In genomic region chr21:33019516-33019884, GRCh38 we compare ENCODE assay signal across 16 cellular contexts. TPM values are rescaled to one million over a fixed set of nuclear protein-coding genes. Genes with fewer than 3 reads are reported as not detected.
DNase-seq lines count a peak whose midpoint lies in the region; FAIRE-seq and TF ChIP-seq lines count a peak whose summit lies in the region.
"Had no signal": no experiment of that assay in that cellular context is flagged by ENCODE, and none has a peak within 500 bp of the region (broad histone marks: within the 10 kb centered on the region; RNA-seq: fewer than 3 reads in every experiment).

No MANE protein-coding gene starts in this region.

- FAIRE-seq in frontal cortex (lab: Jason Lieb, UNC), result no peak

- H4K91ac ChIP-seq in H9 (ENCODE audit: insufficient read length, low read depth, low read length), result no peak overlapping the region

- H4K8ac ChIP-seq in H9 (replicated peaks; ENCODE audit: insufficient read length, low read depth, low read length), result no peak overlapping the region

- H3K9me3 Mint-ChIP-seq in T-helper 2 cell treated with Interferon-gamma antibody and Interleukin-4, amounts not matched to agents 5 μg/mL and 100 μg/mL, for 36 hours, result no peaks in the 10 kb centered on the region
- H3K9me3 Mint-ChIP-seq in H9, result peaks cover 2 to 5% of the 10 kb centered on the region in 2 experiments; a peak in 3 of 5 replicates
- no peaks in the 10 kb centered on the region for H3K9me3 Mint-ChIP-seq in endodermal cell
- H3K9me3 Mint-ChIP-seq in neural progenitor cell, result peaks cover 16% of the 10 kb centered on the region

- no peaks in the 10 kb centered on the region for H3K36me3 Mint-ChIP-seq in T-helper 2 cell treated with Interferon-gamma antibody and Interleukin-4, amounts not matched to agents 5 μg/mL and 100 μg/mL, for 36 hours (ENCODE audit: low read depth)
- H3K36me3 Mint-ChIP-seq in H9 (ENCODE audit: insufficient read depth in 1 of 3, low read depth in 3 of 3) (no peaks in the 10 kb centered on the region; a peak in 2 of 7 replicates), endodermal cell (ENCODE audit: low read depth) (no peaks in the 10 kb centered on the region), neural progenitor cell (peaks cover 4% of the 10 kb centered on the region)

- H3K4me3 ChIP-seq in endodermal cell (ENCODE audit: low read length), result peak overlapping the region; percentile 68
- peak overlapping the region; percentile 53 for H3K4me3 ChIP-seq in neural progenitor cell

- H4K5ac ChIP-seq in H9 (ENCODE audit: insufficient read length, low read depth, low read length), result no peak overlapping the region

- H3K27ac ChIP-seq in H9 (ENCODE audit: insufficient read length, low read depth, low read length), result no peak overlapping the region
- H3K27ac ChIP-seq in endodermal cell (ENCODE audit: low read depth, low read length), result no peak overlapping the region
- H3K27ac ChIP-seq in neural progenitor cell, result no peak overlapping the region
- H3K27ac ChIP-seq: 22Rv1, HL-60 had no signal

- H4K20me1 ChIP-seq in H9 (ENCODE audit: control insufficient read depth, insufficient read depth, insufficient read length), result no peaks in the 10 kb centered on the region
- H4K20me1 ChIP-seq in neural progenitor cell (ENCODE audit: low read depth), result peaks cover 71% of the 10 kb centered on the region

- H3K56ac ChIP-seq in H9 (ENCODE audit: insufficient read length, low read depth, low read length), result no peak overlapping the region

- peak overlapping the region; percentile 39 for H3K4me3 Mint-ChIP-seq in T-helper 2 cell treated with Interferon-gamma antibody and Interleukin-4, amounts not matched to agents 5 μg/mL and 100 μg/mL, for 36 hours
- H3K4me3 Mint-ChIP-seq in H9 (peak overlapping the region; percentile 47 to 74), endodermal cell (peak overlapping the region; percentile 44), neural progenitor cell (peak overlapping the region; percentile 64)
- H3K4me3 Mint-ChIP-seq: activated CD4-positive, alpha-beta T cell treated with anti-CD3 and anti-CD28 coated beads, Interleukin-2, amount 10 ng/mL, durations not matched to agents 24 days and 14 days had no signal

- H3K79me1 ChIP-seq in H9 (ENCODE audit: insufficient read depth, low read depth, low read length, poor library complexity, severe bottlenecking), result no peaks in the 10 kb centered on the region

- H2BK12ac ChIP-seq in H9 (ENCODE audit: insufficient read length, low read depth, low read length), result no peak overlapping the region

- no CpG with 5 or more reads among the region's 17 CpGs for WGBS in H9 (ENCODE audit: extremely low coverage, insufficient read length, low lambda C conversion rate)
- WGBS in endodermal cell (ENCODE audit: insufficient coverage in 1 of 2, insufficient read length in 1 of 2), 2 experiments, result 0 to 23% methylated on average over 8 to 17 of the region's 17 CpGs

- H3K27me3 Mint-ChIP-seq in T-helper 2 cell treated with Interferon-gamma antibody and Interleukin-4, amounts not matched to agents 5 μg/mL and 100 μg/mL, for 36 hours (ENCODE audit: low read depth), result peaks cover 92% of the 10 kb centered on the region
- H3K27me3 Mint-ChIP-seq in H9 (ENCODE audit: low read depth) (peaks cover 100% of the 10 kb centered on the region), endodermal cell (ENCODE audit: insufficient read depth) (peaks cover 99% of the 10 kb centered on the region), neural progenitor cell (ENCODE audit: insufficient read depth, low read depth) (peaks cover 65% of the 10 kb centered on the region)

- H2AFZ ChIP-seq in H9 (ENCODE audit: low read length) (no peak overlapping the region), neural progenitor cell (replicated peaks) (peak overlapping the region; percentile 55)

- peaks cover 8% of the 10 kb centered on the region for H3K23me2 ChIP-seq in H9 (ENCODE audit: insufficient read length, low read depth, low read length, poor library complexity, severe bottlenecking)

- H3K27ac Mint-ChIP-seq in T-helper 2 cell treated with Interferon-gamma antibody and Interleukin-4, amounts not matched to agents 5 μg/mL and 100 μg/mL, for 36 hours, result no peak overlapping the region
- H3K27ac Mint-ChIP-seq in H9, result no peak overlapping the region
- H3K27ac Mint-ChIP-seq in endodermal cell, result no peak overlapping the region
- H3K27ac Mint-ChIP-seq in neural progenitor cell, result no peak overlapping the region
- H3K27ac Mint-ChIP-seq: activated CD4-positive, alpha-beta T cell treated with anti-CD3 and anti-CD28 coated beads, Interleukin-2, amount 10 ng/mL, durations not matched to agents 24 days and 14 days had no signal

- H3K23ac ChIP-seq in H9 (ENCODE audit: insufficient read length, low read depth, low read length), result no peak overlapping the region

- peaks cover 14% of the 10 kb centered on the region for H3K4me1 Mint-ChIP-seq in T-helper 2 cell treated with Interferon-gamma antibody and Interleukin-4, amounts not matched to agents 5 μg/mL and 100 μg/mL, for 36 hours (ENCODE audit: low read depth)
- H3K4me1 Mint-ChIP-seq in H9 (peaks cover 18 to 38% of the 10 kb centered on the region in 2 experiments), endodermal cell (peaks cover 13% of the 10 kb centered on the region), neural progenitor cell (peaks cover 30% of the 10 kb centered on the region)

- H3K4me2 ChIP-seq in H9 (ENCODE audit: insufficient read depth, insufficient read length, low read length) (peak overlapping the region; percentile 47), neural progenitor cell (peak overlapping the region; percentile 88)

- no peak overlapping the region for H3K18ac ChIP-seq in H9 (ENCODE audit: insufficient read length, low read depth, low read length)

- H2BK5ac ChIP-seq in H9 (ENCODE audit: insufficient read length, low read length), result no peak overlapping the region

- no peak overlapping the region for H2BK15ac ChIP-seq in H9 (ENCODE audit: low read depth, low read length)

- H3K27me3 ChIP-seq in H9 (ENCODE audit: insufficient read depth, low read length) (peaks cover 63% of the 10 kb centered on the region), endodermal cell (ENCODE audit: control insufficient read depth, insufficient read depth, low read length, poor library complexity, severe bottlenecking) (peaks cover 100% of the 10 kb centered on the region), neural progenitor cell (peaks cover 100% of the 10 kb centered on the region)

- H3K36me3 ChIP-seq in endodermal cell (ENCODE audit: control insufficient read depth, insufficient read depth, low read length), result no peaks in the 10 kb centered on the region
- H3K36me3 ChIP-seq in neural progenitor cell, result no peaks in the 10 kb centered on the region

- H3K4ac ChIP-seq in H9 (ENCODE audit: low read depth, low read length), result no peak overlapping the region

- H3F3A ChIP-seq in neural progenitor cell (ENCODE audit: low read depth), result peaks cover 21% of the 10 kb centered on the region

- DNase-seq in T-helper 2 cell treated with Interferon-gamma antibody and Interleukin-4, amounts not matched to agents 5 μg/mL and 100 μg/mL, for 36 hours (ENCODE audit: low spot score), result no peak
- DNase-seq in T-helper 2 cell (no peak), H9 (no peak), endodermal cell (no peak), neural progenitor cell (ENCODE audit: low spot score) (no peak), DMS79 (lab: John Stamatoyannopoulos, UW) (no peak), amygdala (lab: John Stamatoyannopoulos, UW) (no peak), frontal cortex (ENCODE audit: low spot score in 2 of 2) (no peak)
- DNase-seq: effector CD8-positive, alpha-beta T cell; MV-4-11; NCI-H226; OCI-M1 had no signal

- no peaks in the 10 kb centered on the region for H3K4me1 ChIP-seq in H9 (ENCODE audit: insufficient read depth, low read length)
- peaks cover 5% of the 10 kb centered on the region for H3K4me1 ChIP-seq in endodermal cell (ENCODE audit: control insufficient read depth, insufficient read depth, low read length)
- H3K4me1 ChIP-seq in neural progenitor cell, result peaks cover 31% of the 10 kb centered on the region

- H2AK5ac ChIP-seq in H9 (ENCODE audit: insufficient read length, low read length), result no peak overlapping the region

- H3K79me2 ChIP-seq in H9 (ENCODE audit: insufficient read depth, low read length), result no peaks in the 10 kb centered on the region
- no peaks in the 10 kb centered on the region for H3K79me2 ChIP-seq in neural progenitor cell (ENCODE audit: low read depth)

- H3K9me3 ChIP-seq in H9 (ENCODE audit: control insufficient read depth, low read depth, low read length) (no peaks in the 10 kb centered on the region), endodermal cell (ENCODE audit: control insufficient read depth, low read length) (no peaks in the 10 kb centered on the region), neural progenitor cell (ENCODE audit: low read depth) (no peaks in the 10 kb centered on the region)

- no peak overlapping the region for H2BK20ac ChIP-seq in H9 (ENCODE audit: low read depth, low read length, poor library complexity, severe bottlenecking)

- H2BK120ac ChIP-seq in H9 (ENCODE audit: low read depth, low read length, poor library complexity, severe bottlenecking), result no peak overlapping the region

- no peak overlapping the region for H3T11ph ChIP-seq in H9 (ENCODE audit: low read length)

- no peak overlapping the region for H3K9ac ChIP-seq in H9 (ENCODE audit: extremely low read depth, insufficient read length, low read length)
- no peak overlapping the region for H3K9ac ChIP-seq in endodermal cell (ENCODE audit: extremely low read depth, low read length, poor library complexity, severe bottlenecking)
- no peak overlapping the region for H3K9ac ChIP-seq in neural progenitor cell

- TF ChIP-seq CTCF in H9 (conservative IDR thresholded peaks at IDR 0.05), result no peak
- TF ChIP-seq CTCF in endodermal cell (conservative IDR thresholded peaks at IDR 0.05), result no peak
- no peak for TF ChIP-seq CTCF in neural progenitor cell (IDR thresholded peaks at IDR 0.05)

- H3K14ac ChIP-seq in H9 (ENCODE audit: insufficient read depth, low read length), result no peak overlapping the region

RNA-seq across cellular contexts. Expression of gene OLIG2, which starts 6.2 kb away (rescaled TPM):
- total RNA-seq in H9 (2021), result 1.4 and 2.0 TPM in 2 replicates
- under 1 TPM in 1 of 2 donors, not detected in 1; 0.53 TPM for total RNA-seq in endodermal cell
- 2.7 TPM for polyA plus RNA-seq in endodermal cell (2013, experiment 1 of 2)
- polyA plus RNA-seq in endodermal cell (2013, experiment 2 of 2), result 2.9 TPM
- total RNA-seq in neural progenitor cell (ENCODE audit: low replicate concordance), result 0.15 TPM in 1 of 2 replicates, not detected in the other
- 14.7 TPM for total RNA-seq in frontal cortex
- total RNA-seq: activated CD4-positive, alpha-beta T cell treated with anti-CD3 and anti-CD28 coated beads, Interleukin-2, amount 10 ng/mL, durations not matched to agents 24 days and 14 days; lower leg skin had no signal

RNA-seq across cellular contexts. Expression of gene OLIG1, which starts 50.4 kb away (rescaled TPM):
- total RNA-seq in H9 (2021) (0.31 and 0.33 TPM in 2 replicates), endodermal cell (under 1 TPM in 1 of 2 donors, not detected in 1; 0.48 TPM), neural progenitor cell (ENCODE audit: low replicate concordance) (not detected in 2 replicates), frontal cortex (6.1 TPM)
- 2.7 TPM for polyA plus RNA-seq in endodermal cell (2013, experiment 1 of 2)
- polyA plus RNA-seq in endodermal cell (2013, experiment 2 of 2), result 3.6 TPM
- total RNA-seq: activated CD4-positive, alpha-beta T cell treated with anti-CD3 and anti-CD28 coated beads, Interleukin-2, amount 10 ng/mL, durations not matched to agents 24 days and 14 days had no signal
